ENCODE assay signal across 16 cellular contexts in genomic region chr12:103348935-103349334, GRCh38.
A peak's percentile ranks its signal among the peaks of the same experiment; 100 is the strongest.
DNase-seq lines count a peak whose midpoint lies in the region; ATAC-seq, FAIRE-seq and TF ChIP-seq lines count a peak whose summit lies in the region.
"Had no signal": no experiment of that assay in that cellular context is flagged by ENCODE, and none has a peak within 500 bp of the region (broad histone marks: within the 10 kb centered on the region; RNA-seq: fewer than 3 reads in every experiment).

No MANE protein-coding gene starts in this region.

- no peak overlapping the region for H3K4me3 ChIP-seq in Jurkat, Clone E6-1 (ENCODE audit: low read length)
- no peak overlapping the region for H3K4me3 ChIP-seq in GM12878
- H3K4me3 ChIP-seq: GM23248 had no signal

- CTCF ChIA-PET in GM12878 (lab: Yijun Ruan, JAX), result no interaction called here

- SMC1A ChIA-PET in GM12878 (lab: Charles Lee; ENCODE audit: uncharacterized antibody, unreplicated experiment), result interaction anchor here (0.7 kb wide), 1 partner anchor 14 kb away, joined by 3 read pairs; no protein-coding TSS in a partner anchor

- H3K27ac ChIP-seq in GM12878 (ENCODE audit: control insufficient read depth, insufficient read depth), result no peak overlapping the region
- H3K27ac ChIP-seq: GM23248 had no signal

- H3K4me1 ChIP-seq in GM12878 (ENCODE audit: control insufficient read depth, insufficient read depth, low read length), result no peaks in the 10 kb centered on the region

- DNase-seq in activated naive CD8-positive, alpha-beta T cell treated with anti-CD3 and anti-CD28 coated beads, Interleukin-2, amount 10 ng/mL, durations not matched to agents 7 days and 5 days, result no peak
- DNase-seq in activated naive CD8-positive, alpha-beta T cell treated with anti-CD3 and anti-CD28 coated beads for 36 hours, result no peak
- peak; percentile 5 for DNase-seq in Jurkat, Clone E6-1 (ENCODE audit: low read depth, low spot score)
- DNase-seq in GM12878 (ENCODE audit: low read depth, low spot score) (no peak), NCI-H82 (lab: John Stamatoyannopoulos, UW) (no peak), NCI-H2081 (lab: John Stamatoyannopoulos, UW) (no peak), H4 (ENCODE audit: low spot score) (no peak)
- DNase-seq: ACHN, AML-193, GM23248, NCI-H1417, NCI-H1930, NCI-H2171 treated with DMSO at 0.1 percent for 48 hours, NCI-H774 had no signal

- no peak overlapping the region for H3K27ac Mint-ChIP-seq in activated naive CD8-positive, alpha-beta T cell treated with anti-CD3 and anti-CD28 coated beads, Interleukin-2, amount 10 ng/mL, durations not matched to agents 7 days and 5 days
- H3K27ac Mint-ChIP-seq in activated naive CD8-positive, alpha-beta T cell treated with anti-CD3 and anti-CD28 coated beads for 36 hours, result no peak overlapping the region
- H3K27ac Mint-ChIP-seq: IgD-negative memory B cell had no signal

- no peak for TF ChIP-seq CTCF in GM12878 (IDR thresholded peaks at IDR 0.05 in 2 of 3, conservative IDR thresholded peaks at IDR 0.05 in 1 of 3; ENCODE audit: control insufficient read depth in 2 of 3, extremely low read depth in 1 of 3, insufficient read depth in 1 of 3, low read depth in 3 of 3, low read length in 3 of 3)

- H3K4me2 ChIP-seq in GM12878 (ENCODE audit: control insufficient read depth, insufficient read depth), result no peak overlapping the region

- intact Hi-C loops in GM12878 (cut with micrococcal nuclease; ENCODE audit: unreplicated experiment), result no loop called here

- TF ChIP-seq EP300 in GM12878 (IDR thresholded peaks at IDR 0.05; ENCODE audit: borderline replicate concordance in 1 of 2, control insufficient read depth in 1 of 2, low read depth in 2 of 2, low read length in 2 of 2), result no peak

- TF ChIP-seq RAD21 in GM12878 (IDR thresholded peaks at IDR 0.05; ENCODE audit: insufficient read depth, low read depth, low read length), result no peak

- no peaks in the 10 kb centered on the region for H3K79me2 ChIP-seq in GM12878 (ENCODE audit: control insufficient read depth, insufficient read depth, low read length)

- no peak overlapping the region for H2AFZ ChIP-seq in GM12878 (ENCODE audit: control insufficient read depth, low read depth, low read length)
- H2AFZ ChIP-seq: GM23248 had no signal

- no peaks in the 10 kb centered on the region for H3K27me3 ChIP-seq in GM12878 (replicated peaks in 1 of 2; ENCODE audit: control insufficient read depth in 2 of 2, insufficient read depth in 2 of 2, low read length in 1 of 2)

- 81% methylated on average over 1 of the region's 1 CpG for WGBS in GM12878 (ENCODE audit: insufficient coverage, insufficient replicate concordance, low lambda C conversion rate, missing lambda C conversion rate)

- in situ Hi-C loops in GM12878 (cut with MboI), result no loop called here

- no peaks in the 10 kb centered on the region; a peak in 1 of 4 replicates for H3K36me3 ChIP-seq in GM12878 (ENCODE audit: control insufficient read depth in 2 of 2, insufficient read depth in 2 of 2, low read length in 1 of 2)

- no peak overlapping the region for H3K9ac ChIP-seq in GM12878 (ENCODE audit: control insufficient read depth, insufficient read depth, low read length)
- H3K9ac ChIP-seq: GM23248 had no signal

- FAIRE-seq in GM12878 (lab: Jason Lieb, UNC), result no peak

- no peak overlapping the region for H3K4me3 Mint-ChIP-seq in activated naive CD8-positive, alpha-beta T cell treated with anti-CD3 and anti-CD28 coated beads, Interleukin-2, amount 10 ng/mL, durations not matched to agents 7 days and 5 days
- H3K4me3 Mint-ChIP-seq in activated naive CD8-positive, alpha-beta T cell treated with anti-CD3 and anti-CD28 coated beads for 36 hours, result no peak overlapping the region
- H3K4me3 Mint-ChIP-seq: IgD-negative memory B cell had no signal

- H3K27me3 Mint-ChIP-seq in activated naive CD8-positive, alpha-beta T cell treated with anti-CD3 and anti-CD28 coated beads, Interleukin-2, amount 10 ng/mL, durations not matched to agents 7 days and 5 days, result no peaks in the 10 kb centered on the region
- no peaks in the 10 kb centered on the region for H3K27me3 Mint-ChIP-seq in activated naive CD8-positive, alpha-beta T cell treated with anti-CD3 and anti-CD28 coated beads for 36 hours
- H3K27me3 Mint-ChIP-seq: IgD-negative memory B cell had no signal

- ATAC-seq in activated naive CD8-positive, alpha-beta T cell treated with anti-CD3 and anti-CD28 coated beads, Interleukin-2, amount 10 ng/mL, durations not matched to agents 7 days and 5 days (ENCODE audit: low read depth), result peak; percentile 66
- no peak; the same call in 2 of the 3 replicates for ATAC-seq in GM12878
- ATAC-seq: Panc1 had no signal

- no peak for TF ChIP-seq POLR2A in GM12878 (IDR thresholded peaks at IDR 0.05; ENCODE audit: low read depth, low read length)

- H3K9me3 ChIP-seq in GM12878 (replicated peaks; ENCODE audit: control insufficient read depth, insufficient read depth, low read length), result no peaks in the 10 kb centered on the region; the same call in 2 of the 3 replicates

- BruUV-seq in GM12878 (replicated peaks; lab: Mats Ljungman, UMichigan), result no TSS peak

- H3K36me3 Mint-ChIP-seq in activated naive CD8-positive, alpha-beta T cell treated with anti-CD3 and anti-CD28 coated beads, Interleukin-2, amount 10 ng/mL, durations not matched to agents 7 days and 5 days, result peaks cover 10% of the 10 kb centered on the region
- H3K36me3 Mint-ChIP-seq in activated naive CD8-positive, alpha-beta T cell treated with anti-CD3 and anti-CD28 coated beads for 36 hours, result peaks cover 7% of the 10 kb centered on the region

- POLR2A ChIA-PET in activated naive CD8-positive, alpha-beta T cell treated with anti-CD3 and anti-CD28 coated beads, Interleukin-2, amount 10 ng/mL, durations not matched to agents 7 days and 5 days (lab: Charles Lee), result no interaction called here
- POLR2A ChIA-PET in GM12878 (lab: Charles Lee), result no interaction called here

- H3K4me1 Mint-ChIP-seq in activated naive CD8-positive, alpha-beta T cell treated with anti-CD3 and anti-CD28 coated beads, Interleukin-2, amount 10 ng/mL, durations not matched to agents 7 days and 5 days, result peaks cover 8% of the 10 kb centered on the region
- peaks cover 5% of the 10 kb centered on the region for H3K4me1 Mint-ChIP-seq in activated naive CD8-positive, alpha-beta T cell treated with anti-CD3 and anti-CD28 coated beads for 36 hours

- H4K20me1 ChIP-seq in GM12878 (ENCODE audit: control insufficient read depth, insufficient read depth), result no peaks in the 10 kb centered on the region

- RAD21 ChIA-PET in GM12878 (lab: Charles Lee; ENCODE audit: unreplicated experiment), result no interaction called here

- peaks cover 10% of the 10 kb centered on the region for H3K9me3 Mint-ChIP-seq in activated naive CD8-positive, alpha-beta T cell treated with anti-CD3 and anti-CD28 coated beads, Interleukin-2, amount 10 ng/mL, durations not matched to agents 7 days and 5 days
- H3K9me3 Mint-ChIP-seq in activated naive CD8-positive, alpha-beta T cell treated with anti-CD3 and anti-CD28 coated beads for 36 hours, result peaks cover 9% of the 10 kb centered on the region

TF ChIP-seq in GM12878, 131 proteins besides CTCF, POLR2A, EP300 and RAD21:
- 0 out of 2 replicates have a peak, but pooled peaks have one; percentile 13 for TF ChIP-seq YY1 (IDR thresholded peaks at IDR 0.05; ENCODE audit: low read depth, low read length)
- no peak for TF ChIP-seq TCF12 (IDR thresholded peaks at IDR 0.05; ENCODE audit: low read depth, low read length)
